In genomic region chr12:7130791-7131501, GRCh38 we compare ENCODE assay signal across 8 cellular contexts. TPM values are rescaled to one million over a fixed set of nuclear protein-coding genes. Genes with fewer than 3 reads are reported as not detected.
DNase-seq lines count a peak whose midpoint lies in the region; ATAC-seq and TF ChIP-seq lines count a peak whose summit lies in the region.

No MANE protein-coding gene starts in this region.

- H3K23ac ChIP-seq in trophoblast cell (ENCODE audit: low read length): no peak overlapping the region

- H2AK5ac ChIP-seq in trophoblast cell (ENCODE audit: low read length): no peak overlapping the region

- H3K18ac ChIP-seq in trophoblast cell (ENCODE audit: low read length): no peak overlapping the region

- H4K91ac ChIP-seq in trophoblast cell (ENCODE audit: low read depth, low read length): no peak overlapping the region

- ATAC-seq in HG02981 (IDR thresholded peaks at IDR 0.05; ENCODE audit: unreplicated experiment): peak; percentile 41
- ATAC-seq in heart right ventricle: peak; percentile 18 to 61 (median 53)
- ATAC-seq in GM21367 (IDR thresholded peaks at IDR 0.05; ENCODE audit: unreplicated experiment): no peak
- ATAC-seq in GM18861 (IDR thresholded peaks at IDR 0.05; ENCODE audit: unreplicated experiment): no peak

- intact Hi-C loops in heart right ventricle (cut with DNase I): no loop called here

- H2BK12ac ChIP-seq in trophoblast cell (ENCODE audit: low read length): no peak overlapping the region

- H4K8ac ChIP-seq in trophoblast cell (ENCODE audit: low read depth, low read length): no peak overlapping the region

- no peak overlapping the region for H2BK120ac ChIP-seq in trophoblast cell (ENCODE audit: insufficient read depth, low read length, poor library complexity)

- peaks cover 7% of the 10 kb centered on the region for H3K4me1 ChIP-seq in adipocyte (ENCODE audit: control insufficient read depth, insufficient read depth, low read length)
- peaks cover 5 to 38% (median 25%) of the 10 kb centered on the region in 9 donors for H3K4me1 ChIP-seq in heart right ventricle
- peaks cover 14 to 19% of the 10 kb centered on the region in 2 experiments for H3K4me1 ChIP-seq in trophoblast cell (ENCODE audit: control insufficient read depth in 1 of 2, insufficient read depth in 2 of 2, low read length in 2 of 2)

- DNase-seq in ELF-1 (ENCODE audit: low read depth, low spot score) (peak; percentile 60), RPMI8226 (peak; percentile 84), adipocyte (ENCODE audit: low read depth) (peak; percentile 70), heart right ventricle (peak in 1 of 2 donors; percentile 47), trophoblast cell (peak; percentile 90 to 94)

- H3K27me3 ChIP-seq in adipocyte (replicated peaks; ENCODE audit: control insufficient read depth, insufficient read depth, low read length): peaks cover 34% of the 10 kb centered on the region
- peaks cover 0 to 29% (median 0%) of the 10 kb centered on the region in 7 donors for H3K27me3 ChIP-seq in heart right ventricle
- no peaks in the 10 kb centered on the region for H3K27me3 ChIP-seq in trophoblast cell (ENCODE audit: insufficient read depth, low read length)

- H3K4me3 ChIP-seq in adipocyte (ENCODE audit: low read length) (no peak overlapping the region), heart right ventricle (peak overlapping the region; percentile 52 to 77 (median 66)), trophoblast cell (ENCODE audit: low read depth, low read length) (peak overlapping the region; percentile 76)

- no peak for TF ChIP-seq CTCF in heart right ventricle (IDR thresholded peaks at IDR 0.05)

- H3K27ac ChIP-seq in heart right ventricle (peak overlapping the region in 8 of 10 donors; percentile 30 to 80 (median 64)), trophoblast cell (ENCODE audit: low read depth, low read length) (no peak overlapping the region)

- H3K36me3 ChIP-seq in adipocyte (ENCODE audit: control insufficient read depth, insufficient read depth, low read length, severe bottlenecking) (peaks cover 10% of the 10 kb centered on the region), heart right ventricle (peaks cover 0 to 26% (median 0%) of the 10 kb centered on the region in 9 donors), trophoblast cell (ENCODE audit: control insufficient read depth in 1 of 2, insufficient read depth in 2 of 2, low read length in 2 of 2) (peaks cover 12 to 19% of the 10 kb centered on the region in 2 experiments)

- H4K12ac ChIP-seq in trophoblast cell (ENCODE audit: low read depth, low read length): no peak overlapping the region

- WGBS in heart right ventricle, 2 donors: 5 to 6% methylated on average over 26 of the region's 26 CpGs
- WGBS in trophoblast cell (ENCODE audit: extremely low coverage, insufficient coverage, insufficient read length): no CpG with 5 or more reads among the region's 26 CpGs

- H3K9ac ChIP-seq in adipocyte (ENCODE audit: low read length) (no peak overlapping the region), trophoblast cell (ENCODE audit: low read length) (no peak overlapping the region)

- no peak overlapping the region for H3K14ac ChIP-seq in trophoblast cell (ENCODE audit: low read length)

- H3K79me2 ChIP-seq in trophoblast cell (ENCODE audit: control insufficient read depth, insufficient read depth, low read length, poor library complexity): peaks cover 2% of the 10 kb centered on the region

- H3K9me3 ChIP-seq in adipocyte (ENCODE audit: control insufficient read depth, low read length): no peaks in the 10 kb centered on the region
- H3K9me3 ChIP-seq in heart right ventricle: no peaks in the 10 kb centered on the region
- H3K9me3 ChIP-seq in trophoblast cell (ENCODE audit: insufficient read depth, low read depth, low read length): no peaks in the 10 kb centered on the region

- no peak overlapping the region for H2BK5ac ChIP-seq in trophoblast cell (ENCODE audit: low read depth, low read length, poor library complexity)

- H3K79me1 ChIP-seq in trophoblast cell (ENCODE audit: low read length): no peaks in the 10 kb centered on the region

- peak overlapping the region; percentile 82 for H3K4me2 ChIP-seq in trophoblast cell (ENCODE audit: low read length)

- no peak overlapping the region for H2AFZ ChIP-seq in trophoblast cell (ENCODE audit: insufficient read depth, low read length, poor library complexity)

- no peak overlapping the region for H3K4ac ChIP-seq in trophoblast cell (ENCODE audit: low read depth, low read length)

RNA-seq across cellular contexts. Expression of gene CLSTN3, which starts 0.8 kb away (rescaled TPM):
- total RNA-seq in heart right ventricle: 10 to 100 TPM in 2 of 10 donors, 1 to 10 TPM in 8; 3.7 to 16.8 (median 6.0) TPM
- 1 to 10 TPM; 3.9 to 6.8 TPM for polyA plus RNA-seq in heart right ventricle
- polyA plus RNA-seq in trophoblast cell (2013): 28.4 and 33.1 TPM in 2 replicates

RNA-seq across cellular contexts. Expression of gene RBP5, which starts 2.3 kb away (rescaled TPM):
- total RNA-seq in heart right ventricle: 1 to 10 TPM in 1 of 10 donors, under 1 TPM in 3, not detected in 6; 0.34 to 3.2 (median 0.56) TPM
- polyA plus RNA-seq in heart right ventricle: 1 to 10 TPM in 1 of 2 donors, under 1 TPM in 1; 0.66 to 1.8 TPM
- polyA plus RNA-seq in trophoblast cell (2013): 0.15 and 0.23 TPM in 2 replicates

RNA-seq across cellular contexts. Expression of gene C1RL, which starts 21.9 kb away (rescaled TPM):
- total RNA-seq in heart right ventricle: 10 to 100 TPM in 3 of 10 donors, 1 to 10 TPM in 7; 4.5 to 24.9 (median 7.5) TPM
- polyA plus RNA-seq in heart right ventricle: 10 to 100 TPM in 1 of 2 donors, 1 to 10 TPM in 1; 8.3 to 22.3 TPM
- polyA plus RNA-seq in trophoblast cell (2013): 16.4 and 17.3 TPM in 2 replicates

RNA-seq across cellular contexts. Expression of gene C1R, which starts 38.7 kb away (rescaled TPM):
- total RNA-seq in heart right ventricle: 100 to 1,000 TPM in 4 of 10 donors, 10 to 100 TPM in 6; 19.9 to 238 (median 59.0) TPM
- polyA plus RNA-seq in heart right ventricle: 100 to 1,000 TPM in 1 of 2 donors, 10 to 100 TPM in 1; 73.0 to 209 TPM
- 0.49 and 0.57 TPM in 2 replicates for polyA plus RNA-seq in trophoblast cell (2013)

RNA-seq across cellular contexts. Expression of gene PEX5, which starts 58.5 kb away (rescaled TPM):
- 10 to 100 TPM; 21.8 to 35.2 (median 29.3) TPM for total RNA-seq in heart right ventricle
- 10 to 100 TPM in 1 of 2 donors, 1 to 10 TPM in 1; 9.7 to 25.0 TPM for polyA plus RNA-seq in heart right ventricle
- 7.2 and 7.9 TPM in 2 replicates for polyA plus RNA-seq in trophoblast cell (2013)

Comparison
In these comparisons a context has a peak if more than half of its experiments do, and no peak if none do; other contexts are left out.
1. ATAC-seq: peak in HG02981 (single experiment) and heart right ventricle (8 of 8); none in GM21367 (single experiment) and GM18861 (single experiment).